ENCODE assay signal across 11 cellular contexts in the genomic region with DNA sequence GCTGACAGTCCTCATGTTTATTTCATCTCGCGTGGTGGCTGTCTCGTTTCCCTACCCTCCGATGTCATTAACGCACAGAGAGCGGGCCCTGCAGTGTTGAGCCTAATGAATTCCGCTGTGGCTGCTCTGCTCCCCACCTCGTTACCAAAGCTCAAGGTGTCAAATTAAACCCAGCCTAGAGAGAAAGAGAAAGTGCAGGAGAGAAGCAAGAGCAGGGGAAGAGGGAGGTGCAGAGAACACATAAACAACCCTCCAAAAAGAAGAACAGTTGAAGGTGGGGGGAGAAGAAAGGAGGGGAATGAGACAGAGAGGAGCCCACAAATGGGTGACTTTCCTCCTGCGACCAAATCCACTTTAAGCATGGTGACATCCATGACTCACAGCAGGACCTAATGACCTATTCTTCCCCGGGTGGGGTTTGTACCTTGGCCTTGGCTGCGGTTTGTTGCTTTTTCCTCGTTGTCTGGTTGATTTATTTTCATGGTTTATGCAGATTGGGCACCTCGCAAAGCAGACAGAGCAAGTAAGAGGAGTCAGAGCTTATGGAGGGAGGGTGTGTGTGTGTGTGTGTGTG.
DNase-seq lines count a peak whose midpoint lies in the region; ATAC-seq, FAIRE-seq and TF ChIP-seq lines count a peak whose summit lies in the region.
"Had no signal": no experiment of that assay in that cellular context is flagged by ENCODE, and none has a peak within 500 bp of the region (broad histone marks: within the 10 kb centered on the region; RNA-seq: fewer than 3 reads in every experiment).

No MANE protein-coding gene starts in this region.

- H3K4me1 Mint-ChIP-seq in T-helper 2 cell treated with Interferon-gamma antibody and Interleukin-4, amounts not matched to agents 5 μg/mL and 100 μg/mL, for 36 hours (ENCODE audit: low read depth) = peaks cover 2% of the 10 kb centered on the region

- no peaks in the 10 kb centered on the region for H3K36me3 Mint-ChIP-seq in T-helper 2 cell treated with Interferon-gamma antibody and Interleukin-4, amounts not matched to agents 5 μg/mL and 100 μg/mL, for 36 hours (ENCODE audit: low read depth)

- in situ Hi-C loops in gastrocnemius medialis (cut with MboI; ENCODE audit: low sequenced_read_pairs in 4 of 4) = no loop called here

- no peaks in the 10 kb centered on the region for H3K36me3 ChIP-seq in left ventricle myocardium inferior
- H3K36me3 ChIP-seq in gastrocnemius medialis = no peaks in the 10 kb centered on the region

- no peaks in the 10 kb centered on the region for H3K27me3 Mint-ChIP-seq in T-helper 2 cell treated with Interferon-gamma antibody and Interleukin-4, amounts not matched to agents 5 μg/mL and 100 μg/mL, for 36 hours (ENCODE audit: low read depth)

- H3K9me3 ChIP-seq in left ventricle myocardium inferior (replicated peaks) (no peaks in the 10 kb centered on the region), gastrocnemius medialis (no peaks in the 10 kb centered on the region)

- H3K27me3 ChIP-seq in left ventricle myocardium inferior (ENCODE audit: low read depth) (no peaks in the 10 kb centered on the region), gastrocnemius medialis (no peaks in the 10 kb centered on the region)

- no peaks in the 10 kb centered on the region for H3K9me3 Mint-ChIP-seq in T-helper 2 cell treated with Interferon-gamma antibody and Interleukin-4, amounts not matched to agents 5 μg/mL and 100 μg/mL, for 36 hours

- TF ChIP-seq CTCF in left ventricle myocardium inferior (IDR thresholded peaks at IDR 0.05; ENCODE audit: borderline replicate concordance) = no peak
- TF ChIP-seq CTCF in gastrocnemius medialis (IDR thresholded peaks at IDR 0.05 in 4 of 5, conservative IDR thresholded peaks at IDR 0.05 in 1 of 5) = no peak

- DNase-seq in HTR-8/SVneo (ENCODE audit: insufficient read length, low spot score) (peak; percentile 7), left ventricle myocardium inferior (no peak), gastrocnemius medialis (no peak), substantia nigra (lab: John Stamatoyannopoulos, UW) (no peak)
- DNase-seq in T-helper 2 cell treated with Interferon-gamma antibody and Interleukin-4, amounts not matched to agents 5 μg/mL and 100 μg/mL, for 36 hours (ENCODE audit: low spot score) = no peak
- DNase-seq in stimulated activated CD4-positive, alpha-beta T cell treated with anti-CD3 and anti-CD28 coated beads, Interleukin-12 subunit alpha, Interleukin-12 subunit beta, amount 100 ng/mL, for 4 hours = no peak
- DNase-seq: midbrain, NCI-H1417 treated with DMSO at 0.1 percent for 48 hours had no signal

- no peak overlapping the region for H3K4me3 ChIP-seq in left ventricle myocardium inferior
- no peak overlapping the region for H3K4me3 ChIP-seq in gastrocnemius medialis

- peak overlapping the region; percentile 37 for H3K4me3 Mint-ChIP-seq in T-helper 2 cell treated with Interferon-gamma antibody and Interleukin-4, amounts not matched to agents 5 μg/mL and 100 μg/mL, for 36 hours

- H3K27ac ChIP-seq in left ventricle myocardium inferior (replicated peaks) (peak overlapping the region; percentile 13), gastrocnemius medialis (peak overlapping the region; percentile 48 to 89 (median 78)), substantia nigra (ENCODE audit: low read depth, low read length, poor library complexity, severe bottlenecking) (no peak overlapping the region)

- H3K4me1 ChIP-seq in left ventricle myocardium inferior (peaks cover 50% of the 10 kb centered on the region), gastrocnemius medialis (peaks cover 53 to 56% of the 10 kb centered on the region in 2 donors)

- H3K27ac Mint-ChIP-seq in T-helper 2 cell treated with Interferon-gamma antibody and Interleukin-4, amounts not matched to agents 5 μg/mL and 100 μg/mL, for 36 hours = no peak overlapping the region

- no peak for TF ChIP-seq POLR2A in gastrocnemius medialis (IDR thresholded peaks at IDR 0.05)

- no peak for FAIRE-seq in HTR-8/SVneo (lab: Jason Lieb, UNC)
- FAIRE-seq: colon had no signal

- ATAC-seq in gastrocnemius medialis (peak; percentile 53 to 60), HG03097 (IDR thresholded peaks at IDR 0.05; ENCODE audit: low FRiP score, unreplicated experiment) (no peak), HG02981 (IDR thresholded peaks at IDR 0.05; ENCODE audit: unreplicated experiment) (no peak)

- intact Hi-C loops in left ventricle myocardium inferior (cut with micrococcal nuclease) = no loop called here
- intact Hi-C loops in gastrocnemius medialis (cut with DNase I; ENCODE audit: low total_unique reads) = no loop called here

Comparison
In these comparisons a context has a peak if more than half of its experiments do, and no peak if none do; other contexts are left out.
1. ATAC-seq: peak in gastrocnemius medialis (2 of 2); none in HG03097 (single experiment) and HG02981 (single experiment).